Comparison of ENCODE assay signal across 15 cellular contexts in genomic region chr6:125549202-125549884, GRCh38.
DNase-seq lines count a peak whose midpoint lies in the region; ATAC-seq and TF ChIP-seq lines count a peak whose summit lies in the region.
"Had no signal": no experiment of that assay in that cellular context is flagged by ENCODE, and none has a peak within 500 bp of the region (broad histone marks: within the 10 kb centered on the region; RNA-seq: fewer than 3 reads in every experiment).

No MANE protein-coding gene starts in this region.

- no peak for ATAC-seq in SK-N-SH treated with all-trans-retinoic acid at 6 μM for 48 hours

- DNase-seq in NCI-H2171 treated with DMSO at 0.1 percent for 48 hours (lab: John Stamatoyannopoulos, UW) (peak; percentile 16), NCI-H2171 (lab: John Stamatoyannopoulos, UW) (no peak), HT-29 (ENCODE audit: low spot score) (peak; percentile 50), OCI-M1 (lab: John Stamatoyannopoulos, UW) (peak; percentile 18), lung microvascular endothelial cell (ENCODE audit: low read depth in 2 of 2) (peak; percentile 27 to 37), anterior cingulate cortex (lab: John Stamatoyannopoulos, UW) (no peak), GF-D8 (lab: John Stamatoyannopoulos, UW) (no peak)
- DNase-seq: AML-193; CD8-positive, alpha-beta memory T cell; DMS53; NCI-H187 treated with DMSO at 0.1 percent for 48 hours; NCI-H524 treated with DMSO at 0.1 percent for 48 hours; Right ventricle myocardium superior; SK-N-SH had no signal

TF ChIP-seq in SK-N-SH treated with all-trans-retinoic acid at 6 μM for 48 hours, 23 proteins besides CTCF, POLR2A, EP300 and RAD21:
- TF ChIP-seq ISL1 (CRISPR knock-in tag; IDR thresholded peaks at IDR 0.05) (no peak), OSR1 (CRISPR knock-in tag; IDR thresholded peaks at IDR 0.05) (no peak), ZNF70 (CRISPR knock-in tag; IDR thresholded peaks at IDR 0.05) (no peak), TSHZ2 (CRISPR knock-in tag; IDR thresholded peaks at IDR 0.05) (no peak), CSDC2 (CRISPR knock-in tag; IDR thresholded peaks at IDR 0.05) (no peak), ZNF565 (CRISPR knock-in tag; conservative IDR thresholded peaks at IDR 0.05; ENCODE audit: low read depth) (no peak), ESRRG (CRISPR knock-in tag; IDR thresholded peaks at IDR 0.05) (no peak), CREB5 (CRISPR knock-in tag; IDR thresholded peaks at IDR 0.05; ENCODE audit: low read depth) (no peak), RARB (CRISPR knock-in tag; IDR thresholded peaks at IDR 0.05) (no peak), GLIS3 (CRISPR knock-in tag; IDR thresholded peaks at IDR 0.05) (no peak), TOX (CRISPR knock-in tag; IDR thresholded peaks at IDR 0.05; ENCODE audit: borderline replicate concordance) (no peak), ZFP30 (CRISPR knock-in tag; IDR thresholded peaks at IDR 0.05) (no peak), ZNF8 (CRISPR knock-in tag; IDR thresholded peaks at IDR 0.05) (no peak), ZFP3 (CRISPR knock-in tag; IDR thresholded peaks at IDR 0.05) (no peak), POU6F1 (CRISPR knock-in tag; IDR thresholded peaks at IDR 0.05; ENCODE audit: borderline replicate concordance, low read depth) (no peak)
TF ChIP-seq in SK-N-SH treated with all-trans-retinoic acid at 6 μM for 48 hours: peak in this region for 0.

Comparison
In these comparisons a context has a peak if more than half of its experiments do, and no peak if none do; other contexts are left out.
1. DNase-seq: peak in NCI-H2171 treated with DMSO at 0.1 percent for 48 hours (single experiment), HT-29 (single experiment), OCI-M1 (single experiment) and lung microvascular endothelial cell (2 of 2); none in NCI-H2171 (single experiment), anterior cingulate cortex (0 of 58) and GF-D8 (single experiment).